ENCODE assay signal across 8 cellular contexts in the genomic region with DNA sequence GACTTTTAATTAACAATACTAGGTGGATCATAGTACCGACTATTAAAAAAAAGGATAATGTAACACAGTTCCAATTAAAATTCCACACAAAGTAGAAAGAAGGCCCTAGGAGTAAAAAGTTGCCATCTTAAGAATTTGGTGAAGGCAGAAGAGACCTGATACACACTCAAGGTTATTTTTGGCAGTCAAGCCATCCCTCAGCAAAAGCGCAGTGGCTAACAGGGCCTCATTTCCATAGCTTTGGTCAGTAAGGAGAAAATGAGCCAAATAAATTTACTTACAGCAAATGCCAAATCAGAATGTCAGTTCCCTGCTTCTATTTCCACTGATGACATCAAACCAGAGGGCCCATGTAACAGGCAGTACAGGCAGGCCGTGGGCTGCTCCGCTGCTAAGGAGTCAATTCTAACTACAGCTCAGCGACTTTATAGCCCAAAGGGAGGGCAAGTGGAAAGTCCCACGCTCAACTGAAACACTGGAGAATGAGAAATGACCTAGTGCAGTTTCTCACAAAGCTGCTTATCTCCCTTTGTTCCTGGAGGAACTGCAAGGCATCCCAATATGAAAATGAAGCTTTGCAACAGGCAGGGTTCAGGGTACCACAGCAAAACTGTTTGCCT. TPM values are rescaled to one million over a fixed set of nuclear protein-coding genes. Genes with fewer than 3 reads are reported as not detected.
A peak's percentile ranks its signal among the peaks of the same experiment; 100 is the strongest.
DNase-seq lines count a peak whose midpoint lies in the region; TF ChIP-seq lines count a peak whose summit lies in the region.

No MANE protein-coding gene starts in this region.

- DNase-seq in GM13977 (ENCODE audit: low spot score) (peak; percentile 48), endodermal cell (no peak), progenitor cell of endocrine pancreas (ENCODE audit: low spot score, unreplicated experiment) (no peak), NCI-H1092 (lab: John Stamatoyannopoulos, UW) (no peak), NOMO-1 treated with DMSO at 0.1 percent for 48 hours (lab: John Stamatoyannopoulos, UW; ENCODE audit: unreplicated experiment) (no peak), epidermal melanocyte (ENCODE audit: insufficient read length, low spot score) (no peak)

- CTCF ChIA-PET in HEK293 (lab: Yijun Ruan, JAX) = interaction anchor here (0.5 to 0.6 kb wide), 2 partner anchors 78 to 632 kb away, joined by 3 read pairs; no protein-coding TSS in a partner anchor

- no peak overlapping the region for H3K9ac ChIP-seq in endodermal cell (ENCODE audit: extremely low read depth, low read length, poor library complexity, severe bottlenecking)

- no peaks in the 10 kb centered on the region for H3K27me3 Mint-ChIP-seq in T-helper 1 cell treated with Interleukin-12 subunit alpha and Interleukin-12 subunit beta and Interleukin-4 antibody, amounts not matched to agents 30 μg/mL and 1 μg/mL, for 36 hours (ENCODE audit: low read depth)
- H3K27me3 Mint-ChIP-seq in endodermal cell (ENCODE audit: insufficient read depth) (no peaks in the 10 kb centered on the region), progenitor cell of endocrine pancreas (no peaks in the 10 kb centered on the region)

- in situ Hi-C loops in GM13977 (cut with MboI; ENCODE audit: low pct_unique_long_range_greater_than_20kb, low sequenced_read_pairs, unreplicated experiment) = loop anchor here (25.0 kb wide), 1 partner anchor 1574 kb away; no protein-coding TSS in a partner anchor

- H3K27ac Mint-ChIP-seq in T-helper 1 cell treated with Interleukin-12 subunit alpha and Interleukin-12 subunit beta and Interleukin-4 antibody, amounts not matched to agents 30 μg/mL and 1 μg/mL, for 36 hours = peak overlapping the region; percentile 23
- H3K27ac Mint-ChIP-seq in endodermal cell (no peak overlapping the region), progenitor cell of endocrine pancreas (peak overlapping the region; percentile 11)

- H3K27me3 ChIP-seq in endodermal cell (ENCODE audit: control insufficient read depth, insufficient read depth, low read length, poor library complexity, severe bottlenecking) = no peaks in the 10 kb centered on the region

- H3K9me3 Mint-ChIP-seq in T-helper 1 cell treated with Interleukin-12 subunit alpha and Interleukin-12 subunit beta and Interleukin-4 antibody, amounts not matched to agents 30 μg/mL and 1 μg/mL, for 36 hours = no peaks in the 10 kb centered on the region
- H3K9me3 Mint-ChIP-seq in endodermal cell (no peaks in the 10 kb centered on the region), progenitor cell of endocrine pancreas (ENCODE audit: low read depth) (no peaks in the 10 kb centered on the region)

- TF ChIP-seq CTCF in GM13977 (IDR thresholded peaks at IDR 0.05; ENCODE audit: extremely low read depth, insufficient read depth, missing control alignments) = no peak
- TF ChIP-seq CTCF in HEK293 (tag by site-specific recombination; IDR thresholded peaks at IDR 0.05) = no peak
- no peak for TF ChIP-seq CTCF in endodermal cell (conservative IDR thresholded peaks at IDR 0.05)
- no peak for TF ChIP-seq CTCF in progenitor cell of endocrine pancreas (IDR thresholded peaks at IDR 0.05; ENCODE audit: unreplicated experiment)

- H3K9me3 ChIP-seq in HEK293 (ENCODE audit: control insufficient read depth, insufficient read depth, low read depth, low read length) = no peaks in the 10 kb centered on the region
- no peaks in the 10 kb centered on the region for H3K9me3 ChIP-seq in endodermal cell (ENCODE audit: control insufficient read depth, low read length)

- peaks cover 52% of the 10 kb centered on the region for H3K4me1 Mint-ChIP-seq in T-helper 1 cell treated with Interleukin-12 subunit alpha and Interleukin-12 subunit beta and Interleukin-4 antibody, amounts not matched to agents 30 μg/mL and 1 μg/mL, for 36 hours (ENCODE audit: low read depth)
- H3K4me1 Mint-ChIP-seq in endodermal cell (peaks cover 49% of the 10 kb centered on the region), progenitor cell of endocrine pancreas (ENCODE audit: low read depth) (peaks cover 53% of the 10 kb centered on the region)

- H3K4me3 Mint-ChIP-seq in T-helper 1 cell treated with Interleukin-12 subunit alpha and Interleukin-12 subunit beta and Interleukin-4 antibody, amounts not matched to agents 30 μg/mL and 1 μg/mL, for 36 hours = no peak overlapping the region
- H3K4me3 Mint-ChIP-seq in endodermal cell (no peak overlapping the region), progenitor cell of endocrine pancreas (ENCODE audit: low read depth) (no peak overlapping the region)

- H3K36me3 ChIP-seq in HEK293 (ENCODE audit: control insufficient read depth in 2 of 2, insufficient read depth in 1 of 2, low read length in 2 of 2) (peaks cover 16 to 26% of the 10 kb centered on the region in 2 experiments; a peak in 2 of 3 replicates), endodermal cell (ENCODE audit: control insufficient read depth, insufficient read depth, low read length) (peaks cover 28% of the 10 kb centered on the region)

- H3K36me3 Mint-ChIP-seq in T-helper 1 cell treated with Interleukin-12 subunit alpha and Interleukin-12 subunit beta and Interleukin-4 antibody, amounts not matched to agents 30 μg/mL and 1 μg/mL, for 36 hours (ENCODE audit: low read depth) = peaks cover 19% of the 10 kb centered on the region
- peaks cover 29% of the 10 kb centered on the region for H3K36me3 Mint-ChIP-seq in endodermal cell (ENCODE audit: low read depth)
- H3K36me3 Mint-ChIP-seq in progenitor cell of endocrine pancreas (ENCODE audit: insufficient read depth) = peaks cover 22% of the 10 kb centered on the region

- POLR2A ChIA-PET in HEK293 (lab: Yijun Ruan, JAX) = no interaction called here

- H3K27ac ChIP-seq in HEK293 (ENCODE audit: extremely low read depth, low read depth, low read length) (no peak overlapping the region), endodermal cell (ENCODE audit: low read depth, low read length) (peak overlapping the region; percentile 3)

- H3K4me1 ChIP-seq in HEK293 (ENCODE audit: control insufficient read depth, insufficient read depth, low read length) (peaks cover 21% of the 10 kb centered on the region), endodermal cell (ENCODE audit: control insufficient read depth, insufficient read depth, low read length) (no peaks in the 10 kb centered on the region)

- WGBS in endodermal cell (ENCODE audit: insufficient coverage in 1 of 2, insufficient read length in 1 of 2), 2 experiments = 62 to 79% methylated on average over 4 to 6 of the region's 6 CpGs

- no peak overlapping the region for H3K4me3 ChIP-seq in HEK293 (ENCODE audit: low read depth, low read length)
- H3K4me3 ChIP-seq in endodermal cell (ENCODE audit: low read length) = peak overlapping the region; percentile 24

TF ChIP-seq in HEK293, 187 proteins besides CTCF, POLR2A, EP300 and RAD21:
- TF ChIP-seq ZFHX2 (tag by site-specific recombination; conservative IDR thresholded peaks at IDR 0.05) = 0 out of 2 replicates have a peak, but pooled peaks have one; percentile 33
- peak; percentile 43; the same call in 1 of the 2 replicates for TF ChIP-seq PRDM1 (tag by site-specific recombination; IDR thresholded peaks at IDR 0.05)
- TF ChIP-seq ZBTB1 (tag by site-specific recombination; IDR thresholded peaks at IDR 0.05) = no peak
- peak; percentile 21; the same call in 1 of the 2 replicates for TF ChIP-seq EGR2 (tag by site-specific recombination; IDR thresholded peaks at IDR 0.05; ENCODE audit: low read depth)

RNA-seq across cellular contexts. Expression of a gene that starts 6.3 kb away (rescaled TPM):
- total RNA-seq in endodermal cell (100 to 1,000 TPM in 1 of 2 donors, 10 to 100 TPM in 1; 80.6 to 101 TPM), progenitor cell of endocrine pancreas (148 and 149 TPM in 2 replicates)
- 228 TPM for polyA plus RNA-seq in endodermal cell (2013, experiment 1 of 2)
- polyA plus RNA-seq in endodermal cell (2013, experiment 2 of 2) = 191 TPM

RNA-seq across cellular contexts. Expression of a gene that starts 26.2 kb away (rescaled TPM):
- total RNA-seq in endodermal cell (1 to 10 TPM in 1 of 2 donors, under 1 TPM in 1; 0.84 to 3.1 TPM), progenitor cell of endocrine pancreas (44.2 and 50.8 TPM in 2 replicates)
- 133 TPM for polyA plus RNA-seq in endodermal cell (2013, experiment 1 of 2)
- polyA plus RNA-seq in endodermal cell (2013, experiment 2 of 2) = 126 TPM

Comparison
In these comparisons a context has a peak if more than half of its experiments do, and no peak if none do; other contexts are left out.
1. RNA of a gene that starts 26.2 kb away (total RNA-seq): 44.2 to 50.8 TPM in progenitor cell of endocrine pancreas; 0.84 to 3.1 TPM in endodermal cell; every median in the first group is over 10 times any median in the second.